ENCODE assay signal across 1 cellular context in genomic region chr2:237497009-237497819, GRCh38.
TF ChIP-seq lines count a peak whose summit lies in the region.

No MANE protein-coding gene starts in this region.

TF ChIP-seq in H1, 55 proteins besides CTCF, POLR2A, EP300 and RAD21:
- TF ChIP-seq EZH2 (IDR thresholded peaks at IDR 0.05; ENCODE audit: low read depth, low read length, severe bottlenecking) = no peak
- TF ChIP-seq MAX (IDR thresholded peaks at IDR 0.05) = no peak
- no peak for TF ChIP-seq FOSL1 (IDR thresholded peaks at IDR 0.05; ENCODE audit: insufficient read depth, low read depth, low read length)
- no peak for TF ChIP-seq ATF3 (IDR thresholded peaks at IDR 0.05; ENCODE audit: insufficient read depth, low read depth, low read length)
- TF ChIP-seq E2F6 (IDR thresholded peaks at IDR 0.05) = peak; percentile 51; the same call in 1 of the 2 replicates
- TF ChIP-seq BACH1 (IDR thresholded peaks at IDR 0.05; ENCODE audit: low read length) = no peak
